ENCODE assay signal across 1 cellular context in genomic region chr1:145077872-145078775, GRCh38. TPM values are rescaled to one million over a fixed set of nuclear protein-coding genes. Genes with fewer than 3 reads are reported as not detected.
"Had no signal": no experiment of that assay in that cellular context is flagged by ENCODE, and none has a peak within 500 bp of the region (broad histone marks: within the 10 kb centered on the region; RNA-seq: fewer than 3 reads in every experiment).

No MANE protein-coding gene starts in this region.

RNA-seq across cellular contexts. Expression of gene FAM72D, which starts 17.6 kb away (rescaled TPM):
- polyA plus RNA-seq: IgD-negative memory B cell had no signal
